In genomic region chr21:38170283-38170682, GRCh38 we compare ENCODE assay signal across 1 cellular context.
TF ChIP-seq lines count a peak whose summit lies in the region.

No MANE protein-coding gene starts in this region.

TF ChIP-seq in H1, 55 proteins besides CTCF, POLR2A, EP300 and RAD21 (continued from another document):
- TF ChIP-seq CHD7 (IDR thresholded peaks at IDR 0.05; ENCODE audit: insufficient replicate concordance, low read length) (no peak), TEAD4 (IDR thresholded peaks at IDR 0.05; ENCODE audit: low read depth, low read length) (no peak), SAP30 (IDR thresholded peaks at IDR 0.05; ENCODE audit: insufficient read depth, insufficient replicate concordance, low read length) (no peak), YY1 (IDR thresholded peaks at IDR 0.05; ENCODE audit: low read depth, low read length) (no peak), MAX (IDR thresholded peaks at IDR 0.05) (no peak), BCL11A (IDR thresholded peaks at IDR 0.05; ENCODE audit: low read depth in 2 of 2, low read length in 2 of 2) (no peak), POU5F1 (IDR thresholded peaks at IDR 0.05; ENCODE audit: low read depth, low read length) (no peak), CHD1 (IDR thresholded peaks at IDR 0.05; ENCODE audit: low read depth, low read length) (no peak), ZNF274 (IDR thresholded peaks at IDR 0.05; ENCODE audit: borderline replicate concordance, extremely low read depth, low read length) (no peak), RFX5 (IDR thresholded peaks at IDR 0.05; ENCODE audit: borderline replicate concordance, low read depth, low read length) (no peak), HDAC6 (IDR thresholded peaks at IDR 0.05; ENCODE audit: low read depth, low read length) (no peak), TAF7 (optimal IDR thresholded peaks at IDR 0.05; ENCODE audit: borderline replicate concordance, low read depth, low read length) (no peak), POLR2AphosphoS5 (IDR thresholded peaks at IDR 0.05; ENCODE audit: low read depth, low read length) (no peak)
